Comparison of ENCODE assay signal across 12 cellular contexts in the genomic region with DNA sequence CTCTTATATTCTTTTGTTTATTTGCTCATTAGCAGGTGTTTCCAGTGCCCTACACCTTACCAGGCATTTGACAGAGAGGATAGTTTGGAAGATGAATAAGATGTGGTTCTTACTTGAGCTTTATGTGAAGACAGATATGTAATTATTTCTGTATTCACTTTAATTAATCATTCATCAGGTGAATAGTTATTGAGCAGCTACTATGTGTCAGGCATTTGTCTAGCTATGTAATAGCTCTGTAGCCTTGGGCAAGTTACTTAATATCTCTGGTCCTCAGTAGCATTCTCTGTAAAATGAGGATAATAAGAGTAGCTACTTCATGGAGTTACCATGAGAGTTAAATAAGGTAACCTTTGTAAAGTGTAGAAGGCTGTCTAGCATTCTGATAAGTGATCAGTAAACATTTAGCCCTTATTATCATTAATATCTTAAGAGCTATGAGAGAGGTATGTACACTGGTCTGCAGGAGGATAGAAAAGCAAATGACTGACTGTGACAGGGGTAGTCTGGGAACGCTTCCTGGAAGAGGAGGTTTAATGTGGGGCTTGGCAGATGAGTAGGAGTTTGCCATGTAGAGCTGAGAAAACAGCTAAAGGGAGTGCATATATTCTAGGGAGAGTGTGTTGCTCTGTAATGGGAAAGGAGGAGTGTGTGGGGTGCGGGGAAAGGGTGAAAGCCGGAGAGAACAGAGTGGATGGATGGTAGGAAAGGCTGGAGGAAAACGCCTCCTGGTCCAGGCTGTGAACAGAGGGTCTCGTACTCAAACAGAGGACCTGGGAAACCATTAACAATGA. TPM values are rescaled to one million over a fixed set of nuclear protein-coding genes. Genes with fewer than 3 reads are reported as not detected.
DNase-seq lines count a peak whose midpoint lies in the region; ATAC-seq and TF ChIP-seq lines count a peak whose summit lies in the region.
"Had no signal": no experiment of that assay in that cellular context is flagged by ENCODE, and none has a peak within 500 bp of the region (broad histone marks: within the 10 kb centered on the region; RNA-seq: fewer than 3 reads in every experiment).

No MANE protein-coding gene starts in this region.

- no peaks in the 10 kb centered on the region for H3K9me3 Mint-ChIP-seq in CD8-positive, alpha-beta T cell

- H3K27me3 ChIP-seq in right atrium auricular region (no peaks in the 10 kb centered on the region), mammary epithelial cell (ENCODE audit: insufficient read depth, low read length) (no peaks in the 10 kb centered on the region), muscle layer of duodenum (ENCODE audit: low read depth, low read length) (no peaks in the 10 kb centered on the region), aorta (ENCODE audit: control insufficient read depth in 1 of 2, insufficient read depth in 2 of 2, low read length in 1 of 2) (no peaks in the 10 kb centered on the region)
- no peaks in the 10 kb centered on the region for H3K27me3 ChIP-seq in CD8-positive, alpha-beta T cell (ENCODE audit: insufficient read depth, low read length)

- POLR2A ChIA-PET in CD8-positive, alpha-beta T cell (lab: Charles Lee), result no interaction called here

- H3K36me3 ChIP-seq in right atrium auricular region, result peaks cover 9% of the 10 kb centered on the region
- peaks cover 28% of the 10 kb centered on the region for H3K36me3 ChIP-seq in mammary epithelial cell (ENCODE audit: insufficient read depth, low read length)
- peaks cover 7 to 24% of the 10 kb centered on the region in 2 donors for H3K36me3 ChIP-seq in muscle layer of duodenum (ENCODE audit: control insufficient read depth in 1 of 2, insufficient read depth in 2 of 2, low read length in 2 of 2)
- peaks cover 0 to 11% of the 10 kb centered on the region in 2 donors for H3K36me3 ChIP-seq in aorta (ENCODE audit: control insufficient read depth in 1 of 2, insufficient read depth in 2 of 2, low read length in 1 of 2)
- H3K36me3 ChIP-seq in CD8-positive, alpha-beta T cell (ENCODE audit: insufficient read depth, low read length), result no peaks in the 10 kb centered on the region

- peaks cover 69% of the 10 kb centered on the region for H3K79me2 ChIP-seq in mammary epithelial cell (ENCODE audit: insufficient read depth, low read length)

- H4K20me1 ChIP-seq in mammary epithelial cell (ENCODE audit: insufficient read depth, low read length), result no peaks in the 10 kb centered on the region

- 56% methylated on average over 4 of the region's 5 CpGs for WGBS in mammary epithelial cell (ENCODE audit: low coverage, missing lambda C conversion rate)
- WGBS in aorta, 2 donors, result 42 to 68% methylated on average over 5 of the region's 5 CpGs

- H3K9ac ChIP-seq in mammary epithelial cell (ENCODE audit: insufficient read depth, low read length), result peak overlapping the region; percentile 73

- H3K27me3 Mint-ChIP-seq in CD8-positive, alpha-beta T cell (ENCODE audit: low read depth), result no peaks in the 10 kb centered on the region
- H3K27me3 Mint-ChIP-seq: CD4-positive, alpha-beta memory T cell had no signal

- H3K27ac ChIP-seq in right atrium auricular region, result peak overlapping the region; percentile 88 to 96
- H3K27ac ChIP-seq in mammary epithelial cell (ENCODE audit: insufficient read depth, low read depth, low read length), result peak overlapping the region; percentile 95
- H3K27ac ChIP-seq in muscle layer of duodenum (ENCODE audit: low read length), result peak overlapping the region; percentile 25
- H3K27ac ChIP-seq in aorta (ENCODE audit: low read depth in 1 of 2, low read length in 2 of 2), result peak overlapping the region; percentile 92 to 97
- no peak overlapping the region for H3K27ac ChIP-seq in CD8-positive, alpha-beta T cell (ENCODE audit: low read depth, low read length)

- H3K9me3 ChIP-seq in right atrium auricular region, result no peaks in the 10 kb centered on the region
- H3K9me3 ChIP-seq in mammary epithelial cell (replicated peaks; ENCODE audit: insufficient read depth, low read length), result no peaks in the 10 kb centered on the region
- H3K9me3 ChIP-seq in muscle layer of duodenum (ENCODE audit: control insufficient read depth in 1 of 2, low read length in 2 of 2), result no peaks in the 10 kb centered on the region
- no peaks in the 10 kb centered on the region for H3K9me3 ChIP-seq in aorta (ENCODE audit: control insufficient read depth, low read length)
- no peaks in the 10 kb centered on the region for H3K9me3 ChIP-seq in CD8-positive, alpha-beta T cell (ENCODE audit: low read length)

- ATAC-seq in left ventricle myocardium superior (no peak), aorta (ENCODE audit: low FRiP score) (no peak), GM19324 (IDR thresholded peaks at IDR 0.05; ENCODE audit: low FRiP score, unreplicated experiment) (no peak), GM18520 (IDR thresholded peaks at IDR 0.05; ENCODE audit: unreplicated experiment) (no peak)
- no peak for ATAC-seq in CD8-positive, alpha-beta T cell

- peaks cover 0 to 88% of the 10 kb centered on the region in 2 donors for H3K4me1 ChIP-seq in right atrium auricular region
- peaks cover 70% of the 10 kb centered on the region for H3K4me1 ChIP-seq in mammary epithelial cell (ENCODE audit: insufficient read depth, low read length)
- H3K4me1 ChIP-seq in muscle layer of duodenum (ENCODE audit: control insufficient read depth in 1 of 2, insufficient read depth in 2 of 2, low read length in 2 of 2), result peaks cover 12 to 31% of the 10 kb centered on the region in 2 donors
- peaks cover 5 to 19% of the 10 kb centered on the region in 2 donors for H3K4me1 ChIP-seq in aorta (ENCODE audit: control insufficient read depth in 1 of 2, insufficient read depth in 2 of 2, low read length in 2 of 2)
- H3K4me1 ChIP-seq in CD8-positive, alpha-beta T cell (ENCODE audit: insufficient read depth, low read length), result no peaks in the 10 kb centered on the region

- no peak for DNase-seq in right atrium auricular region (ENCODE audit: low spot score)
- no peak for DNase-seq in left ventricle myocardium superior
- no peak for DNase-seq in mammary epithelial cell
- DNase-seq in aorta, result no peak
- no peak for DNase-seq in CD8-positive, alpha-beta T cell
- DNase-seq: activated gamma-delta T cell; KG1; stimulated activated naive CD4-positive, alpha-beta T cell treated with Interleukin-2 at 50 U/mL for 16 hours had no signal

- intact Hi-C loops in left ventricle myocardium superior (cut with micrococcal nuclease), result no loop called here
- intact Hi-C loops in mammary epithelial cell (cut with micrococcal nuclease), result loop anchor here (1.0 to 5.0 kb wide), 5 partner anchors 10 to 76 kb away; no protein-coding TSS in a partner anchor
- intact Hi-C loops in aorta (cut with DNase I), result no loop called here
- intact Hi-C loops in CD8-positive, alpha-beta T cell (cut with DNase I, micrococcal nuclease), result no loop called here

- H3K36me3 Mint-ChIP-seq in CD8-positive, alpha-beta T cell, result no peaks in the 10 kb centered on the region

- H3K4me3 Mint-ChIP-seq in CD8-positive, alpha-beta T cell, result no peak overlapping the region

- BruUV-seq in mammary epithelial cell (replicated peaks; lab: Mats Ljungman, UMichigan), result TSS peak; percentile 91

- CTCF ChIA-PET in mammary epithelial cell (lab: Charles Lee; ENCODE audit: low non-redundant PET), result no interaction called here
- CTCF ChIA-PET in CD8-positive, alpha-beta T cell (lab: Charles Lee), result interaction anchor here (1.0 to 1.7 kb wide), 2 partner anchors 59 to 70 kb away, joined by 3 to 6 read pairs; no protein-coding TSS in a partner anchor

- H3K4me2 ChIP-seq in mammary epithelial cell (ENCODE audit: insufficient read depth, low read depth, low read length), result peak overlapping the region; percentile 4

- in situ Hi-C loops in mammary epithelial cell (cut with MboI; ENCODE audit: low sequenced_read_pairs in 2 of 2), result no loop called here

- no peak overlapping the region for H3K4me3 ChIP-seq in right atrium auricular region
- H3K4me3 ChIP-seq in mammary epithelial cell (replicated peaks in 1 of 3; ENCODE audit: insufficient read depth in 1 of 3, low read depth in 2 of 3, low read length in 3 of 3), result no peak overlapping the region
- no peak overlapping the region for H3K4me3 ChIP-seq in muscle layer of duodenum (ENCODE audit: low read depth in 1 of 2, low read length in 2 of 2)
- H3K4me3 ChIP-seq in aorta (ENCODE audit: low read length in 2 of 2), result no peak overlapping the region
- no peak overlapping the region for H3K4me3 ChIP-seq in CD8-positive, alpha-beta T cell (ENCODE audit: low read depth, low read length)

- no peak overlapping the region for H2AFZ ChIP-seq in mammary epithelial cell (ENCODE audit: low read depth, low read length)

- no peaks in the 10 kb centered on the region for H3K4me1 Mint-ChIP-seq in CD8-positive, alpha-beta T cell (ENCODE audit: low read depth)

- TF ChIP-seq CTCF in right atrium auricular region (IDR thresholded peaks at IDR 0.05), result no peak
- no peak for TF ChIP-seq CTCF in mammary epithelial cell (conservative IDR thresholded peaks at IDR 0.05 in 1 of 2, IDR thresholded peaks at IDR 0.05 in 1 of 2; ENCODE audit: extremely low read depth in 1 of 2, insufficient read depth in 1 of 2, low read depth in 1 of 2, low read length in 2 of 2)
- no peak for TF ChIP-seq CTCF in CD8-positive, alpha-beta T cell (IDR thresholded peaks at IDR 0.05)

- H3K27ac Mint-ChIP-seq in CD8-positive, alpha-beta T cell, result no peak overlapping the region

- dilution Hi-C loops in mammary epithelial cell (cut with HindIII; ENCODE audit: low sequenced_read_pairs), result no loop called here

RNA-seq across cellular contexts. Expression of gene MICAL2, which starts 56.1 kb away (rescaled TPM):
- 10 to 100 TPM; 77.6 to 84.5 TPM for total RNA-seq in right atrium auricular region
- total RNA-seq in left ventricle myocardium superior, result 57.1 TPM
- total RNA-seq in mammary epithelial cell, result 100 to 1,000 TPM; 163 to 339 TPM
- 71.2 TPM for polyA plus RNA-seq in mammary epithelial cell
- 276 TPM for polyA minus RNA-seq in mammary epithelial cell
- 100 to 1,000 TPM; 315 to 605 TPM for total RNA-seq in aorta
- polyA plus RNA-seq in aorta, result 100 to 1,000 TPM in 1 of 2 donors, 10 to 100 TPM in 1; 87.7 to 245 TPM
- total RNA-seq in CD8-positive, alpha-beta T cell, result 10 to 100 TPM; 15.8 TPM
